11 cellular contexts compared by ENCODE assay signal in the genomic region with DNA sequence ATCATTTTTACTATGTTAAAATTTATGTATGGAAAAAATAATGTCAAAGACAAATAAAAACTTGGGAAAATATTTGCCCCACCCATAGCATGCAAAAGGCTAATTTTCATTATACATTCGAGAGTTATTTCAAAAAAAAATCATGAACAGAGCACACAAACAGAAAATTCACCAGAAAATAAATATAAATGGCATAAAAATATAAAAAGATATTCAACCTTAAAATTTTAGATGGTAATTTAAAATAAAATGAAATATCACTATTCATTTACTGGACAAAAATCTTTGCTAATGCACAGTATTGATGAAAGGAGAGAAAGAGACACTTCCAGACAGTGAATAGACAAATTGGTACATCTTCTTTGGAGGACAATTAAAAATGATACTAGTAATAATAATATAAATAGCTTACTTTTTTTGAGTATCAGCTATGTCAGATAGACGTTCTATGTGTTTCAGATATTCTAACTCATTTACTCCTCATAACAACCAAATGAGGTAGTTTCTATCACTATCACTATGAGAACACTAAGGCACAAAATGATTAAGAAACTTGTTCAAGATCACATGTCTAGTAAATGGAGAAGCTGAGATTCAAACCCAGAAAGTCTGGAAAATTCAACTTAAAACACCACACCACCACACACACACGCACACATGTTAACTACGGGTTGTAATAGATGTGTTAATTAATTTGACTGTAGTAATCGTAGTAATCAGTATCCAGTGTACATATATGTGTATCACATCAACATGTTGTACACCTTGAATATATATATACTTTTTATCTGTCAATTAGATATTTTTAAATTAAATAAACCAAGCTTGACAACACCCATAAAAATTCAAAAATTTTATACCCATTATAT.
DNase-seq lines count a peak whose midpoint lies in the region; ATAC-seq and TF ChIP-seq lines count a peak whose summit lies in the region.
"Had no signal": no experiment of that assay in that cellular context is flagged by ENCODE, and none has a peak within 500 bp of the region (broad histone marks: within the 10 kb centered on the region; RNA-seq: fewer than 3 reads in every experiment).

No MANE protein-coding gene starts in this region.

- no peak overlapping the region; a peak in 1 of 5 replicates for H3K4me3 Mint-ChIP-seq in H9

- H2BK120ac ChIP-seq in H9 (ENCODE audit: low read depth, low read length, poor library complexity, severe bottlenecking), result no peak overlapping the region

- H3K4ac ChIP-seq in H9 (ENCODE audit: low read depth, low read length), result no peak overlapping the region

- ATAC-seq in gastroesophageal sphincter (no peak), HG03175 (IDR thresholded peaks at IDR 0.05; ENCODE audit: unreplicated experiment) (no peak)

- DNase-seq in H9 (no peak), WERI-Rb-1 (no peak), NCI-H1436 (lab: John Stamatoyannopoulos, UW) (no peak), DMS79 (lab: John Stamatoyannopoulos, UW) (no peak)
- DNase-seq: NCI-H1694 treated with DMSO at 0.1 percent for 48 hours had no signal

- no peaks in the 10 kb centered on the region for H3K79me1 ChIP-seq in H9 (ENCODE audit: insufficient read depth, low read depth, low read length, poor library complexity, severe bottlenecking)

- H3K27ac ChIP-seq in H9 (ENCODE audit: insufficient read length, low read depth, low read length), result no peak overlapping the region
- no peak overlapping the region for H3K27ac ChIP-seq in WERI-Rb-1
- no peak overlapping the region for H3K27ac ChIP-seq in gastroesophageal sphincter
- H3K27ac ChIP-seq in skeletal muscle tissue (ENCODE audit: low read depth, low read length), result no peak overlapping the region

- no peaks in the 10 kb centered on the region for H3K79me2 ChIP-seq in H9 (ENCODE audit: insufficient read depth, low read length)

- peaks cover 3% of the 10 kb centered on the region for H3K27me3 Mint-ChIP-seq in H9 (ENCODE audit: low read depth)

- no peak for TF ChIP-seq EP300 in gastroesophageal sphincter (IDR thresholded peaks at IDR 0.05)

- H3K4me1 ChIP-seq in H9 (ENCODE audit: insufficient read depth, low read length) (no peaks in the 10 kb centered on the region), gastroesophageal sphincter (no peaks in the 10 kb centered on the region), skeletal muscle tissue (ENCODE audit: control insufficient read depth in 3 of 3, insufficient read depth in 3 of 3, low read length in 3 of 3) (peaks cover 0 to 8% (median 0%) of the 10 kb centered on the region in 3 donors)
- H3K4me1 ChIP-seq: Peyer's patch had no signal

- H3K36me3 Mint-ChIP-seq in H9 (ENCODE audit: insufficient read depth in 1 of 3, low read depth in 3 of 3), result no peaks in the 10 kb centered on the region
- H3K36me3 Mint-ChIP-seq: immature natural killer cell had no signal

- no peak overlapping the region for H2BK5ac ChIP-seq in H9 (ENCODE audit: insufficient read length, low read length)

- no peak overlapping the region for H2BK20ac ChIP-seq in H9 (ENCODE audit: low read depth, low read length, poor library complexity, severe bottlenecking)

- H4K91ac ChIP-seq in H9 (ENCODE audit: insufficient read length, low read depth, low read length), result no peak overlapping the region

- H3K4me1 Mint-ChIP-seq in H9, result peaks cover 2 to 4% of the 10 kb centered on the region in 2 experiments

- no peak overlapping the region for H4K5ac ChIP-seq in H9 (ENCODE audit: insufficient read length, low read depth, low read length)

- no peak overlapping the region for H2BK15ac ChIP-seq in H9 (ENCODE audit: low read depth, low read length)

- no peak overlapping the region for H3T11ph ChIP-seq in H9 (ENCODE audit: low read length)

- H3K4me3 ChIP-seq in WERI-Rb-1 (ENCODE audit: low read depth, low read length) (peak overlapping the region; percentile 45), gastroesophageal sphincter (peak overlapping the region; percentile 32 to 33), skeletal muscle tissue (ENCODE audit: low read length in 3 of 3) (peak overlapping the region in 2 of 3 donors; percentile 61 to 72)
- H3K4me3 ChIP-seq: prostate gland had no signal

- H2BK12ac ChIP-seq in H9 (ENCODE audit: insufficient read length, low read depth, low read length), result no peak overlapping the region

- no peak overlapping the region for H3K27ac Mint-ChIP-seq in H9

- no peaks in the 10 kb centered on the region for H3K9me3 Mint-ChIP-seq in H9
- H3K9me3 Mint-ChIP-seq: immature natural killer cell had no signal

- H4K8ac ChIP-seq in H9 (replicated peaks; ENCODE audit: insufficient read length, low read depth, low read length), result no peak overlapping the region

- H3K27me3 ChIP-seq in H9 (ENCODE audit: insufficient read depth, low read length) (no peaks in the 10 kb centered on the region), WERI-Rb-1 (ENCODE audit: insufficient read depth, low read depth, severe bottlenecking) (no peaks in the 10 kb centered on the region), gastroesophageal sphincter (no peaks in the 10 kb centered on the region), skeletal muscle tissue (ENCODE audit: control insufficient read depth in 3 of 3, insufficient read depth in 3 of 3, low read length in 3 of 3) (no peaks in the 10 kb centered on the region)
- H3K27me3 ChIP-seq: Peyer's patch had no signal

- no peak overlapping the region for H3K56ac ChIP-seq in H9 (ENCODE audit: insufficient read length, low read depth, low read length)

- no peak for TF ChIP-seq POLR2A in gastroesophageal sphincter (IDR thresholded peaks at IDR 0.05)

- peaks cover 2% of the 10 kb centered on the region for H3K23me2 ChIP-seq in H9 (ENCODE audit: insufficient read length, low read depth, low read length, poor library complexity, severe bottlenecking)

- H3K36me3 ChIP-seq in WERI-Rb-1, result no peaks in the 10 kb centered on the region
- no peaks in the 10 kb centered on the region for H3K36me3 ChIP-seq in gastroesophageal sphincter
- no peaks in the 10 kb centered on the region for H3K36me3 ChIP-seq in skeletal muscle tissue (ENCODE audit: control insufficient read depth in 3 of 3, insufficient read depth in 3 of 3, low read length in 3 of 3)
- H3K36me3 ChIP-seq: Peyer's patch, prostate gland had no signal

- no peak overlapping the region for H3K18ac ChIP-seq in H9 (ENCODE audit: insufficient read length, low read depth, low read length)

- H3K23ac ChIP-seq in H9 (ENCODE audit: insufficient read length, low read depth, low read length), result no peak overlapping the region

- no peak overlapping the region for H2AK5ac ChIP-seq in H9 (ENCODE audit: insufficient read length, low read length)

- H3K9ac ChIP-seq in H9 (ENCODE audit: extremely low read depth, insufficient read length, low read length) (no peak overlapping the region), skeletal muscle tissue (ENCODE audit: low read depth in 1 of 3, low read length in 3 of 3) (peak overlapping the region; percentile 26 to 63 (median 63))

- WGBS in H9 (ENCODE audit: extremely low coverage, insufficient read length, low lambda C conversion rate), result no CpG with 5 or more reads among the region's 5 CpGs
- 85 to 86% methylated on average over 5 of the region's 5 CpGs for WGBS in gastroesophageal sphincter (ENCODE audit: low coverage in 1 of 2), 2 donors

- H3K4me2 ChIP-seq in H9 (ENCODE audit: insufficient read depth, insufficient read length, low read length), result peak overlapping the region; percentile 44

- no peak overlapping the region for H3K14ac ChIP-seq in H9 (ENCODE audit: insufficient read depth, low read length)

- no peaks in the 10 kb centered on the region for H4K20me1 ChIP-seq in H9 (ENCODE audit: control insufficient read depth, insufficient read depth, insufficient read length)

- TF ChIP-seq CTCF in H9 (conservative IDR thresholded peaks at IDR 0.05) (no peak), WERI-Rb-1 (IDR thresholded peaks at IDR 0.05; ENCODE audit: low read depth, low read length) (no peak), gastroesophageal sphincter (IDR thresholded peaks at IDR 0.05) (no peak)

- no peak overlapping the region for H2AFZ ChIP-seq in H9 (ENCODE audit: low read length)

- H3K9me3 ChIP-seq in H9 (ENCODE audit: control insufficient read depth, low read depth, low read length) (no peaks in the 10 kb centered on the region), WERI-Rb-1 (ENCODE audit: severe bottlenecking) (no peaks in the 10 kb centered on the region), gastroesophageal sphincter (no peaks in the 10 kb centered on the region), skeletal muscle tissue (ENCODE audit: control insufficient read depth in 3 of 3, low read length in 3 of 3) (no peaks in the 10 kb centered on the region)
- H3K9me3 ChIP-seq: Peyer's patch, prostate gland had no signal
